In genomic region chr2:159471340-159471739, GRCh38 we compare ENCODE assay signal across 14 cellular contexts.
DNase-seq lines count a peak whose midpoint lies in the region; ATAC-seq, FAIRE-seq and TF ChIP-seq lines count a peak whose summit lies in the region.
"Had no signal": no experiment of that assay in that cellular context is flagged by ENCODE, and none has a peak within 500 bp of the region (broad histone marks: within the 10 kb centered on the region; RNA-seq: fewer than 3 reads in every experiment).

No MANE protein-coding gene starts in this region.

- no peak for FAIRE-seq in K562 (lab: Jason Lieb, UNC)
- FAIRE-seq: GM12892 had no signal

- H3K4me1 ChIP-seq in K562 (replicated peaks in 1 of 2; ENCODE audit: control insufficient read depth in 2 of 2, insufficient read depth in 2 of 2, low read length in 2 of 2) = peaks cover 0 to 14% of the 10 kb centered on the region in 2 experiments; a peak in 3 of 5 replicates
- H3K4me1 ChIP-seq in mucosa of descending colon (ENCODE audit: low read depth) = no peaks in the 10 kb centered on the region
- H3K4me1 ChIP-seq: BLaER1 treated with 17β-estradiol and CSF1 and Interleukin-3, amounts not matched to agents 10 nM and 100 nM had no signal

- no peaks in the 10 kb centered on the region for H3K79me2 ChIP-seq in K562 (ENCODE audit: control insufficient read depth, insufficient read depth, low read length)

- H3K27ac Mint-ChIP-seq in natural killer cell (peak overlapping the region in 1 of 2 donors; percentile 25), mesothelial cell of epicardium (peak overlapping the region; percentile 13)
- no peak overlapping the region for H3K27ac Mint-ChIP-seq in natural killer cell treated with Interleukin-12 subunit alpha and Interleukin-12 subunit beta and Interleukin-15 and Interleukin-18, amount 100 ng/mL, for 72 hours
- H3K27ac Mint-ChIP-seq: IgD-negative memory B cell had no signal

- H3K36me3 Mint-ChIP-seq in natural killer cell = peaks cover 9% of the 10 kb centered on the region
- peaks cover 21% of the 10 kb centered on the region for H3K36me3 Mint-ChIP-seq in natural killer cell treated with Interleukin-12 subunit alpha and Interleukin-12 subunit beta and Interleukin-15 and Interleukin-18, amount 100 ng/mL, for 72 hours
- H3K36me3 Mint-ChIP-seq in mesothelial cell of epicardium = peaks cover 62% of the 10 kb centered on the region

- H3K36me3 ChIP-seq in K562 (ENCODE audit: control insufficient read depth, insufficient read depth, low read length) (no peaks in the 10 kb centered on the region), mucosa of descending colon (ENCODE audit: low read depth) (no peaks in the 10 kb centered on the region)

- in situ Hi-C loops in K562 (cut with MboI) = no loop called here

- intact Hi-C loops in natural killer cell (cut with micrococcal nuclease) (no loop called here), K562 (cut with micrococcal nuclease) (loop anchor here (5.0 kb wide), 1 partner anchor 264 kb away; no protein-coding TSS in a partner anchor), mucosa of descending colon (cut with DNase I, micrococcal nuclease) (no loop called here)

- DNase-seq in natural killer cell = no peak
- DNase-seq in natural killer cell treated with Interleukin-12 subunit alpha and Interleukin-12 subunit beta and Interleukin-15 and Interleukin-18, amount 100 ng/mL, for 72 hours (ENCODE audit: low spot score) = no peak
- DNase-seq in K562 (ENCODE audit: extremely low read depth in 1 of 4, low spot score in 3 of 4) = no peak
- no peak for DNase-seq in mesothelial cell of epicardium (ENCODE audit: low spot score in 2 of 2, unreplicated experiment in 2 of 2)
- DNase-seq in GM10266 (ENCODE audit: extremely low spot score) = no peak
- DNase-seq in mucosa of descending colon = no peak
- DNase-seq in mucosa of gallbladder (ENCODE audit: low spot score) = no peak
- DNase-seq: ACHN, GOT3, H9 had no signal

- TF ChIP-seq CTCF in natural killer cell (IDR thresholded peaks at IDR 0.05) = no peak
- peak; percentile 8 to 14 (median 11); a peak in 1 of 6 replicates for TF ChIP-seq CTCF in K562 (IDR thresholded peaks at IDR 0.05 in 2 of 3, conservative IDR thresholded peaks at IDR 0.05 in 1 of 3; ENCODE audit: insufficient read depth in 2 of 3, low read depth in 1 of 3, low read length in 3 of 3)
- TF ChIP-seq CTCF in mesothelial cell of epicardium (IDR thresholded peaks at IDR 0.05; ENCODE audit: unreplicated experiment) = no peak
- no peak for TF ChIP-seq CTCF in GM10266 (IDR thresholded peaks at IDR 0.05; ENCODE audit: control insufficient read depth, insufficient read depth, low read depth, missing control alignments)
- TF ChIP-seq CTCF in mucosa of descending colon (IDR thresholded peaks at IDR 0.05) = no peak

- H4K20me1 ChIP-seq in K562 (replicated peaks; ENCODE audit: control insufficient read depth, insufficient read depth, low read length) = no peaks in the 10 kb centered on the region

- no peak overlapping the region for H3K27ac ChIP-seq in K562 (ENCODE audit: extremely low read depth, low read depth, low read length)
- H3K27ac ChIP-seq: BLaER1 treated with 17β-estradiol and CSF1 and Interleukin-3, amounts not matched to agents 10 nM and 100 nM had no signal

- no peaks in the 10 kb centered on the region for H3K27me3 ChIP-seq in K562 (ENCODE audit: control insufficient read depth in 2 of 2, insufficient read depth in 2 of 2, low read length in 2 of 2)
- H3K27me3 ChIP-seq: BLaER1 treated with 17β-estradiol and CSF1 and Interleukin-3, amounts not matched to agents 10 nM and 100 nM had no signal

- no peaks in the 10 kb centered on the region for H3K9me1 ChIP-seq in K562 (ENCODE audit: control insufficient read depth, insufficient read depth, low read length)

- ATAC-seq in natural killer cell = peak; percentile 61 to 79 (median 70)
- no peak for ATAC-seq in natural killer cell treated with Interleukin-12 subunit alpha and Interleukin-12 subunit beta and Interleukin-15 and Interleukin-18, amount 100 ng/mL, for 72 hours
- peak; percentile 58; the same call in 2 of the 3 replicates for ATAC-seq in K562
- no peak for ATAC-seq in mucosa of descending colon

- no peak overlapping the region for H3K9ac ChIP-seq in K562 (ENCODE audit: insufficient read depth in 1 of 2, low read depth in 2 of 2, low read length in 2 of 2)
- H3K9ac ChIP-seq: BLaER1 treated with 17β-estradiol and CSF1 and Interleukin-3, amounts not matched to agents 10 nM and 100 nM had no signal

- no peaks in the 10 kb centered on the region for H3K9me3 ChIP-seq in K562 (replicated peaks; ENCODE audit: control insufficient read depth, insufficient read depth, low read depth, low read length)
- no peaks in the 10 kb centered on the region for H3K9me3 ChIP-seq in mucosa of descending colon

- POLR2A ChIA-PET in K562 (lab: Yijun Ruan, JAX) = interaction anchor here (0.7 kb wide), 1 partner anchor 243 kb away, joined by 3 read pairs; no protein-coding TSS in a partner anchor

- H3K9me3 Mint-ChIP-seq in natural killer cell = peaks cover 2 to 9% of the 10 kb centered on the region in 2 donors
- peaks cover 9% of the 10 kb centered on the region for H3K9me3 Mint-ChIP-seq in natural killer cell treated with Interleukin-12 subunit alpha and Interleukin-12 subunit beta and Interleukin-15 and Interleukin-18, amount 100 ng/mL, for 72 hours
- peaks cover 28% of the 10 kb centered on the region for H3K9me3 Mint-ChIP-seq in mesothelial cell of epicardium

- no peak overlapping the region for H3K4me2 ChIP-seq in K562 (ENCODE audit: insufficient read depth, low read length)
- H3K4me2 ChIP-seq: BLaER1 treated with 17β-estradiol and CSF1 and Interleukin-3, amounts not matched to agents 10 nM and 100 nM had no signal

- H3K4me1 Mint-ChIP-seq in natural killer cell (peaks cover 10 to 39% of the 10 kb centered on the region in 2 donors), mesothelial cell of epicardium (peaks cover 10% of the 10 kb centered on the region)
- peaks cover 11 to 15% of the 10 kb centered on the region in 2 donors for H3K4me1 Mint-ChIP-seq in natural killer cell treated with Interleukin-12 subunit alpha and Interleukin-12 subunit beta and Interleukin-15 and Interleukin-18, amount 100 ng/mL, for 72 hours (ENCODE audit: low read depth in 2 of 2)

- H2AFZ ChIP-seq in K562 (ENCODE audit: low read depth, low read length) = no peak overlapping the region

- H3K4me3 Mint-ChIP-seq in natural killer cell (no peak overlapping the region), mesothelial cell of epicardium (no peak overlapping the region)
- H3K4me3 Mint-ChIP-seq in natural killer cell treated with Interleukin-12 subunit alpha and Interleukin-12 subunit beta and Interleukin-15 and Interleukin-18, amount 100 ng/mL, for 72 hours = no peak overlapping the region
- H3K4me3 Mint-ChIP-seq: CD4-positive, CD25-positive, alpha-beta regulatory T cell; H9; IgD-negative memory B cell had no signal

- WGBS in K562 (ENCODE audit: insufficient coverage, low coverage, missing lambda C conversion rate) = 35% methylated on average over 2 of the region's 2 CpGs

- TF ChIP-seq POLR2A in K562 (conservative IDR thresholded peaks at IDR 0.05) = no peak

- H3K27me3 Mint-ChIP-seq in natural killer cell (ENCODE audit: low read depth in 2 of 2) (no peaks in the 10 kb centered on the region), mesothelial cell of epicardium (ENCODE audit: low read depth) (no peaks in the 10 kb centered on the region)
- no peaks in the 10 kb centered on the region for H3K27me3 Mint-ChIP-seq in natural killer cell treated with Interleukin-12 subunit alpha and Interleukin-12 subunit beta and Interleukin-15 and Interleukin-18, amount 100 ng/mL, for 72 hours
- H3K27me3 Mint-ChIP-seq: CD4-positive, CD25-positive, alpha-beta regulatory T cell; IgD-negative memory B cell had no signal

- TF ChIP-seq EP300 in K562 (IDR thresholded peaks at IDR 0.05; ENCODE audit: low read length) = no peak

- no peak overlapping the region for H3K4me3 ChIP-seq in K562
- no peak overlapping the region for H3K4me3 ChIP-seq in mucosa of descending colon
- H3K4me3 ChIP-seq: BLaER1 treated with 17β-estradiol and CSF1 and Interleukin-3, amounts not matched to agents 10 nM and 100 nM had no signal

- no TSS peak for BruUV-seq in K562 (replicated peaks; lab: Mats Ljungman, UMichigan)

- CTCF ChIA-PET in K562 (lab: Yijun Ruan, JAX; ENCODE audit: low intra/inter-chr PET ratio) = no interaction called here

- TF ChIP-seq RAD21 in K562 (CRISPR knock-in tag; conservative IDR thresholded peaks at IDR 0.05 in 1 of 2, IDR thresholded peaks at IDR 0.05 in 1 of 2) = peak in 1 of 2 experiments; percentile 17; a peak in 1 of 4 replicates

TF ChIP-seq in K562, 482 proteins besides CTCF, POLR2A, EP300 and RAD21 (continues in another document):
- TF ChIP-seq ZNF707 (CRISPR knock-in tag; conservative IDR thresholded peaks at IDR 0.05) (no peak), E4F1 (CRISPR knock-in tag; IDR thresholded peaks at IDR 0.05; ENCODE audit: borderline replicate concordance) (no peak), GATAD2B (IDR thresholded peaks at IDR 0.05; ENCODE audit: borderline replicate concordance) (no peak), FOXK1 (CRISPR knock-in tag; IDR thresholded peaks at IDR 0.05; ENCODE audit: borderline replicate concordance) (no peak), RBBP5 (IDR thresholded peaks at IDR 0.05; ENCODE audit: borderline replicate concordance, insufficient read depth, low read length, poor library complexity, severe bottlenecking) (no peak), KHSRP (IDR thresholded peaks at IDR 0.05) (no peak)

Comparison
In these comparisons a context has a peak if more than half of its experiments do, and no peak if none do; other contexts are left out.
1. ATAC-seq: peak in natural killer cell (3 of 3) and K562 (single experiment); none in natural killer cell treated with Interleukin-12 subunit alpha and Interleukin-12 subunit beta and Interleukin-15 and Interleukin-18, amount 100 ng/mL, for 72 hours (0 of 2) and mucosa of descending colon (single experiment).
2. CTCF ChIP-seq: peak in K562 (3 of 3); none in natural killer cell (single experiment), mesothelial cell of epicardium (single experiment), GM10266 (single experiment) and mucosa of descending colon (single experiment).